In the genomic region with DNA sequence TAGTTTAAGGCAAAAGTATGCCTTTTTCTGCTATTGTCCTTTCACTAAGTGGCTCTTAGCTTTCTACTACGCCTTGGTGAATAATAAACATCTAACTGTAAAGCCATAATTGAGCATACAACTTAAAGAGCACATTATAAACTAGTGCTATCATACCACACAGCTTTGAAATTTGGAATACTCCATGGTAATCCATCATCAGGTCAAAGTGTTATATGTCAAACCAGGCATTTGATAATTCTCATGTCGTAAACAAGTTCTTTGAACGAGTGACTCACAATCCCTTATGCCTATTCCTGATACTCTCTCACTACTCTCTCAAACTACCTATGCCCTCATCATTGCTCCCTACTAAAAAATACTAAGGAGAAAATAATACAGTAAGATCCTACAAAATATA, we compare ENCODE assay signal across 16 cellular contexts.
DNase-seq lines count a peak whose midpoint lies in the region; ATAC-seq, FAIRE-seq and TF ChIP-seq lines count a peak whose summit lies in the region.
"Had no signal": no experiment of that assay in that cellular context is flagged by ENCODE, and none has a peak within 500 bp of the region (broad histone marks: within the 10 kb centered on the region; RNA-seq: fewer than 3 reads in every experiment).

No MANE protein-coding gene starts in this region.

- no peak for ATAC-seq in stimulated activated memory B cell treated with anti-CD40 and anti-IgM and Interleukin-4, amounts not matched to agents 10 μg/mL and 1 μg/mL and 100 μg/mL, for 72 hours
- ATAC-seq in activated CD4-positive, CD25-positive, alpha-beta regulatory T cell treated with anti-CD3 and anti-CD28 coated beads, Interleukin-2, amount 50 U/mL, for 24 hours = no peak
- ATAC-seq: activated CD8-positive, alpha-beta memory T cell treated with anti-CD3 and anti-CD28 coated beads, Interleukin-2, amount 10 ng/mL, durations not matched to agents 7 days and 5 days had no signal

- DNase-seq in H54 (ENCODE audit: insufficient read length, low spot score) = no peak
- DNase-seq in glomerular endothelial cell (ENCODE audit: extremely low read depth, low read depth, low spot score) = peak; percentile 36
- peak; percentile 15 for DNase-seq in stromal cell of bone marrow (ENCODE audit: low read depth)
- no peak for DNase-seq in suprapubic skin (ENCODE audit: low spot score in 2 of 2)
- DNase-seq: activated CD8-positive, alpha-beta memory T cell treated with anti-CD3 and anti-CD28 coated beads, Interleukin-2, amount 10 ng/mL, durations not matched to agents 7 days and 5 days; cerebellar nuclear complex; MV-4-11; NCI-H2171; NK-92 treated with Interleukin-12 subunit alpha and Interleukin-12 subunit beta, amount 100 ng/mL, for 24 hours; retina; stimulated activated naive CD4-positive, alpha-beta T cell had no signal

- H3K4me3 Mint-ChIP-seq in stimulated activated memory B cell treated with anti-CD40 and anti-IgM and Interleukin-4, amounts not matched to agents 10 μg/mL and 1 μg/mL and 100 μg/mL, for 72 hours = no peak overlapping the region
- H3K4me3 Mint-ChIP-seq: activated CD8-positive, alpha-beta memory T cell treated with anti-CD3 and anti-CD28 coated beads, Interleukin-2, amount 10 ng/mL, durations not matched to agents 7 days and 5 days; activated naive CD4-positive, alpha-beta T cell treated with anti-CD3 and anti-CD28 coated beads, Interleukin-2, amount 50 U/mL, for 24 hours had no signal

- H3K36me3 ChIP-seq in suprapubic skin = no peaks in the 10 kb centered on the region
- H3K36me3 ChIP-seq: esophagus muscularis mucosa had no signal

- no peaks in the 10 kb centered on the region for H3K27me3 Mint-ChIP-seq in stimulated activated memory B cell treated with anti-CD40 and anti-IgM and Interleukin-4, amounts not matched to agents 10 μg/mL and 1 μg/mL and 100 μg/mL, for 72 hours
- H3K27me3 Mint-ChIP-seq: activated CD8-positive, alpha-beta memory T cell treated with anti-CD3 and anti-CD28 coated beads, Interleukin-2, amount 10 ng/mL, durations not matched to agents 7 days and 5 days had no signal

- no peak for TF ChIP-seq EP300 in suprapubic skin (IDR thresholded peaks at IDR 0.05)

- no peak overlapping the region for H3K27ac ChIP-seq in suprapubic skin
- H3K27ac ChIP-seq: esophagus muscularis mucosa had no signal

- TF ChIP-seq CTCF in WI38 (IDR thresholded peaks at IDR 0.05; ENCODE audit: low read depth, low read length) = no peak
- TF ChIP-seq CTCF in suprapubic skin (IDR thresholded peaks at IDR 0.05) = no peak

- H3K36me3 Mint-ChIP-seq in stimulated activated memory B cell treated with anti-CD40 and anti-IgM and Interleukin-4, amounts not matched to agents 10 μg/mL and 1 μg/mL and 100 μg/mL, for 72 hours = no peaks in the 10 kb centered on the region
- H3K36me3 Mint-ChIP-seq: activated CD8-positive, alpha-beta memory T cell treated with anti-CD3 and anti-CD28 coated beads, Interleukin-2, amount 10 ng/mL, durations not matched to agents 7 days and 5 days; activated naive CD4-positive, alpha-beta T cell treated with anti-CD3 and anti-CD28 coated beads, Interleukin-2, amount 50 U/mL, for 24 hours had no signal

- FAIRE-seq in H54 (lab: Jason Lieb, UNC) = peak; percentile 20

- no peaks in the 10 kb centered on the region for H3K27me3 ChIP-seq in suprapubic skin
- H3K27me3 ChIP-seq: esophagus muscularis mucosa had no signal

- TF ChIP-seq POLR2A in H54 (IDR thresholded peaks at IDR 0.05; ENCODE audit: low read depth, low read length) (no peak), suprapubic skin (IDR thresholded peaks at IDR 0.05) (no peak)

- H3K4me1 Mint-ChIP-seq in stimulated activated memory B cell treated with anti-CD40 and anti-IgM and Interleukin-4, amounts not matched to agents 10 μg/mL and 1 μg/mL and 100 μg/mL, for 72 hours = no peaks in the 10 kb centered on the region
- H3K4me1 Mint-ChIP-seq: activated CD8-positive, alpha-beta memory T cell treated with anti-CD3 and anti-CD28 coated beads, Interleukin-2, amount 10 ng/mL, durations not matched to agents 7 days and 5 days; activated naive CD4-positive, alpha-beta T cell treated with anti-CD3 and anti-CD28 coated beads, Interleukin-2, amount 50 U/mL, for 24 hours had no signal

- H3K9me3 ChIP-seq in suprapubic skin = no peaks in the 10 kb centered on the region
- H3K9me3 ChIP-seq: esophagus muscularis mucosa had no signal

- 73% methylated on average over 3 of the region's 3 CpGs for WGBS in suprapubic skin

- H3K9me3 Mint-ChIP-seq in stimulated activated memory B cell treated with anti-CD40 and anti-IgM and Interleukin-4, amounts not matched to agents 10 μg/mL and 1 μg/mL and 100 μg/mL, for 72 hours = peaks cover 3% of the 10 kb centered on the region

- H3K4me3 ChIP-seq in WI38 (ENCODE audit: low read depth, low read length) (0 out of 2 replicates have a peak overlapping the region, but pooled peaks have one; percentile 8), suprapubic skin (no peak overlapping the region)
- H3K4me3 ChIP-seq: esophagus muscularis mucosa had no signal

- no peaks in the 10 kb centered on the region for H3K4me1 ChIP-seq in suprapubic skin
- H3K4me1 ChIP-seq: esophagus muscularis mucosa had no signal

- no peak overlapping the region for H3K27ac Mint-ChIP-seq in stimulated activated memory B cell treated with anti-CD40 and anti-IgM and Interleukin-4, amounts not matched to agents 10 μg/mL and 1 μg/mL and 100 μg/mL, for 72 hours
- H3K27ac Mint-ChIP-seq: activated CD8-positive, alpha-beta memory T cell treated with anti-CD3 and anti-CD28 coated beads, Interleukin-2, amount 10 ng/mL, durations not matched to agents 7 days and 5 days; activated naive CD4-positive, alpha-beta T cell treated with anti-CD3 and anti-CD28 coated beads, Interleukin-2, amount 50 U/mL, for 24 hours had no signal

Comparison
In these comparisons a context has a peak if more than half of its experiments do, and no peak if none do; other contexts are left out.
1. DNase-seq: peak in glomerular endothelial cell (single experiment) and stromal cell of bone marrow (single experiment); none in H54 (single experiment) and suprapubic skin (0 of 2).